Comparison of ENCODE assay signal across 23 cellular contexts in genomic region chr10:100209303-100209702, GRCh38. TPM values are rescaled to one million over a fixed set of nuclear protein-coding genes. Genes with fewer than 3 reads are reported as not detected.
DNase-seq lines count a peak whose midpoint lies in the region; ATAC-seq and TF ChIP-seq lines count a peak whose summit lies in the region.
"Had no signal": no experiment of that assay in that cellular context is flagged by ENCODE, and none has a peak within 500 bp of the region (broad histone marks: within the 10 kb centered on the region; RNA-seq: fewer than 3 reads in every experiment).

No MANE protein-coding gene starts in this region.

- no peaks in the 10 kb centered on the region for H3K9me3 ChIP-seq in A673 (ENCODE audit: low read depth, low read length, poor library complexity, severe bottlenecking)
- H3K9me3 ChIP-seq in HUES64 (ENCODE audit: insufficient read depth, low read depth, low read length) = no peaks in the 10 kb centered on the region
- H3K9me3 ChIP-seq in H9 (ENCODE audit: control insufficient read depth, low read depth, low read length) = no peaks in the 10 kb centered on the region
- H3K9me3 ChIP-seq: ascending aorta, left lung, neutrophil, vagina had no signal

- H3K79me2 ChIP-seq in H9 (ENCODE audit: insufficient read depth, low read length) = no peaks in the 10 kb centered on the region

- H3K23ac ChIP-seq in H9 (ENCODE audit: insufficient read length, low read depth, low read length) = no peak overlapping the region

- no peak overlapping the region for H3K27ac Mint-ChIP-seq in H9
- no peak overlapping the region for H3K27ac Mint-ChIP-seq in activated CD8-positive, alpha-beta memory T cell treated with anti-CD3 and anti-CD28 coated beads, Interleukin-2, amount 10 ng/mL, durations not matched to agents 7 days and 5 days
- H3K27ac Mint-ChIP-seq: activated naive CD4-positive, alpha-beta T cell treated with anti-CD3 and anti-CD28 coated beads for 36 hours; T-cell had no signal

- H4K5ac ChIP-seq in H9 (ENCODE audit: insufficient read length, low read depth, low read length) = no peak overlapping the region

- no peaks in the 10 kb centered on the region for H3K9me3 Mint-ChIP-seq in H9
- no peaks in the 10 kb centered on the region for H3K9me3 Mint-ChIP-seq in activated CD8-positive, alpha-beta memory T cell treated with anti-CD3 and anti-CD28 coated beads, Interleukin-2, amount 10 ng/mL, durations not matched to agents 7 days and 5 days (ENCODE audit: low read depth)
- H3K9me3 Mint-ChIP-seq: activated naive CD4-positive, alpha-beta T cell treated with anti-CD3 and anti-CD28 coated beads for 36 hours; T-cell had no signal

- intact Hi-C loops in A673 (cut with micrococcal nuclease; ENCODE audit: unreplicated experiment) = no loop called here

- no peak overlapping the region for H3K4me2 ChIP-seq in H9 (ENCODE audit: insufficient read depth, insufficient read length, low read length)

- no peak overlapping the region for H3K18ac ChIP-seq in H9 (ENCODE audit: insufficient read length, low read depth, low read length)

- no peak overlapping the region for H2BK5ac ChIP-seq in H9 (ENCODE audit: insufficient read length, low read length)

- DNase-seq in A673 (ENCODE audit: low spot score) (peak; percentile 44), brain microvascular endothelial cell (peak; percentile 40), left kidney (ENCODE audit: low read depth, low spot score) (peak; percentile 20), NCI-H2227 treated with DMSO at 0.1 percent for 48 hours (lab: John Stamatoyannopoulos, UW) (no peak), H9 (no peak)
- no peak for DNase-seq in activated CD8-positive, alpha-beta memory T cell treated with anti-CD3 and anti-CD28 coated beads, Interleukin-2, amount 10 ng/mL, durations not matched to agents 7 days and 5 days
- DNase-seq: activated naive CD4-positive, alpha-beta T cell treated with anti-CD3 and anti-CD28 coated beads for 36 hours; DMS79; dorsolateral prefrontal cortex; left lung; NCI-H1417; NCI-H2171 treated with DMSO at 0.1 percent for 48 hours; NCI-H748 treated with DMSO at 0.1 percent for 48 hours; retina; Right ventricle myocardium superior; T-cell had no signal

- no peak overlapping the region for H2BK12ac ChIP-seq in H9 (ENCODE audit: insufficient read length, low read depth, low read length)

- no peak overlapping the region for H3K4me3 Mint-ChIP-seq in H9
- no peak overlapping the region for H3K4me3 Mint-ChIP-seq in activated CD8-positive, alpha-beta memory T cell treated with anti-CD3 and anti-CD28 coated beads, Interleukin-2, amount 10 ng/mL, durations not matched to agents 7 days and 5 days
- H3K4me3 Mint-ChIP-seq: activated naive CD4-positive, alpha-beta T cell treated with anti-CD3 and anti-CD28 coated beads for 36 hours; T-cell had no signal

- H3K79me1 ChIP-seq in H9 (ENCODE audit: insufficient read depth, low read depth, low read length, poor library complexity, severe bottlenecking) = no peaks in the 10 kb centered on the region

- H3K4ac ChIP-seq in H9 (ENCODE audit: low read depth, low read length) = no peak overlapping the region

- H3K27me3 Mint-ChIP-seq in H9 (ENCODE audit: low read depth) = no peaks in the 10 kb centered on the region
- H3K27me3 Mint-ChIP-seq in activated CD8-positive, alpha-beta memory T cell treated with anti-CD3 and anti-CD28 coated beads, Interleukin-2, amount 10 ng/mL, durations not matched to agents 7 days and 5 days = no peaks in the 10 kb centered on the region
- H3K27me3 Mint-ChIP-seq: T-cell had no signal

- no peak overlapping the region for H2AK5ac ChIP-seq in H9 (ENCODE audit: insufficient read length, low read length)

- peaks cover 42% of the 10 kb centered on the region for H3K36me3 ChIP-seq in A673 (ENCODE audit: insufficient read depth, low read length, poor library complexity, severe bottlenecking)
- H3K36me3 ChIP-seq in HUES64 (ENCODE audit: insufficient read depth, low read length) = peaks cover 86% of the 10 kb centered on the region
- H3K36me3 ChIP-seq in brain microvascular endothelial cell (replicated peaks) = peaks cover 16% of the 10 kb centered on the region

- H3K4me3 ChIP-seq in A673 (ENCODE audit: low read depth, low read length, poor library complexity, severe bottlenecking) (no peak overlapping the region), HUES64 (ENCODE audit: low read length) (no peak overlapping the region), brain microvascular endothelial cell (ENCODE audit: low read depth, low read length) (no peak overlapping the region)
- H3K4me3 ChIP-seq: ascending aorta, dorsolateral prefrontal cortex, left lung, vagina had no signal

- TF ChIP-seq CTCF in A673 (conservative IDR thresholded peaks at IDR 0.05; ENCODE audit: low read depth, low read length) = no peak
- no peak for TF ChIP-seq CTCF in brain microvascular endothelial cell (IDR thresholded peaks at IDR 0.05; ENCODE audit: low read depth, low read length, missing control alignments)
- TF ChIP-seq CTCF in H9 (conservative IDR thresholded peaks at IDR 0.05) = no peak

- no peak overlapping the region for H2AFZ ChIP-seq in H9 (ENCODE audit: low read length)

- WGBS in HUES64 = 97% methylated on average over 7 of the region's 7 CpGs
- no CpG with 5 or more reads among the region's 7 CpGs for WGBS in H9 (ENCODE audit: extremely low coverage, insufficient read length, low lambda C conversion rate)

- no peak overlapping the region for H2BK15ac ChIP-seq in H9 (ENCODE audit: low read depth, low read length)

- ATAC-seq in GM21619 (IDR thresholded peaks at IDR 0.05; ENCODE audit: unreplicated experiment) = no peak
- ATAC-seq in activated CD8-positive, alpha-beta memory T cell treated with anti-CD3 and anti-CD28 coated beads, Interleukin-2, amount 10 ng/mL, durations not matched to agents 7 days and 5 days = no peak
- ATAC-seq: left lung, T-cell had no signal

- H3K4me1 Mint-ChIP-seq in H9 = peaks cover 0 to 6% of the 10 kb centered on the region in 2 experiments; a peak in 1 of 4 replicates
- no peaks in the 10 kb centered on the region for H3K4me1 Mint-ChIP-seq in activated CD8-positive, alpha-beta memory T cell treated with anti-CD3 and anti-CD28 coated beads, Interleukin-2, amount 10 ng/mL, durations not matched to agents 7 days and 5 days

- H3T11ph ChIP-seq in H9 (ENCODE audit: low read length) = no peak overlapping the region

- no peak overlapping the region for H3K56ac ChIP-seq in H9 (ENCODE audit: insufficient read length, low read depth, low read length)

- no peak overlapping the region for H4K91ac ChIP-seq in H9 (ENCODE audit: insufficient read length, low read depth, low read length)

- BruUV-seq in A673 (replicated peaks; lab: Mats Ljungman, UMichigan) = no TSS peak

- H3K9ac ChIP-seq in HUES64 (ENCODE audit: low read depth, low read length) = no peak overlapping the region
- no peak overlapping the region for H3K9ac ChIP-seq in H9 (ENCODE audit: extremely low read depth, insufficient read length, low read length)

- H3K4me1 ChIP-seq in A673 (ENCODE audit: insufficient read depth, low read length, poor library complexity, severe bottlenecking) = peaks cover 5% of the 10 kb centered on the region
- H3K4me1 ChIP-seq in HUES64 (ENCODE audit: insufficient read depth, low read length) = no peaks in the 10 kb centered on the region
- no peaks in the 10 kb centered on the region for H3K4me1 ChIP-seq in H9 (ENCODE audit: insufficient read depth, low read length)
- H3K4me1 ChIP-seq: ascending aorta, left lung, vagina had no signal

- H4K20me1 ChIP-seq in H9 (ENCODE audit: control insufficient read depth, insufficient read depth, insufficient read length) = no peaks in the 10 kb centered on the region

- no peak overlapping the region for H3K14ac ChIP-seq in H9 (ENCODE audit: insufficient read depth, low read length)

- in situ Hi-C loops in brain microvascular endothelial cell (cut with HindIII; ENCODE audit: low pct_ligation_motif_present, low sequenced_read_pairs) = no loop called here

- POLR2A ChIA-PET in A673 (lab: Charles Lee; ENCODE audit: low non-redundant PET) = no interaction called here

- peaks cover 3 to 61% (median 43%) of the 10 kb centered on the region in 3 experiments; a peak in 6 of 7 replicates for H3K36me3 Mint-ChIP-seq in H9 (ENCODE audit: insufficient read depth in 1 of 3, low read depth in 3 of 3)
- peaks cover 28% of the 10 kb centered on the region for H3K36me3 Mint-ChIP-seq in activated CD8-positive, alpha-beta memory T cell treated with anti-CD3 and anti-CD28 coated beads, Interleukin-2, amount 10 ng/mL, durations not matched to agents 7 days and 5 days

- H2BK20ac ChIP-seq in H9 (ENCODE audit: low read depth, low read length, poor library complexity, severe bottlenecking) = no peak overlapping the region

- CTCF ChIA-PET in A673 (lab: Charles Lee) = no interaction called here
- CTCF ChIA-PET in activated CD8-positive, alpha-beta memory T cell treated with anti-CD3 and anti-CD28 coated beads, Interleukin-2, amount 10 ng/mL, durations not matched to agents 7 days and 5 days (lab: Charles Lee) = no interaction called here

- H2BK120ac ChIP-seq in H9 (ENCODE audit: low read depth, low read length, poor library complexity, severe bottlenecking) = no peak overlapping the region

- H3K27me3 ChIP-seq in A673 (replicated peaks; ENCODE audit: insufficient read depth, low read depth, low read length, poor library complexity) = no peaks in the 10 kb centered on the region
- H3K27me3 ChIP-seq in HUES64 (ENCODE audit: insufficient read depth, low read length) = no peaks in the 10 kb centered on the region
- H3K27me3 ChIP-seq in brain microvascular endothelial cell (replicated peaks) = no peaks in the 10 kb centered on the region
- no peaks in the 10 kb centered on the region for H3K27me3 ChIP-seq in H9 (ENCODE audit: insufficient read depth, low read length)
- H3K27me3 ChIP-seq: ascending aorta, dorsolateral prefrontal cortex, left lung, neutrophil, vagina had no signal

- H3K23me2 ChIP-seq in H9 (ENCODE audit: insufficient read length, low read depth, low read length, poor library complexity, severe bottlenecking) = no peaks in the 10 kb centered on the region

- H4K8ac ChIP-seq in H9 (replicated peaks; ENCODE audit: insufficient read length, low read depth, low read length) = no peak overlapping the region

- H3K27ac ChIP-seq in A673 (ENCODE audit: low read depth, low read length, poor library complexity, severe bottlenecking) = no peak overlapping the region
- H3K27ac ChIP-seq in HUES64 (ENCODE audit: low read depth, low read length) = 0 out of 2 replicates have a peak overlapping the region, but pooled peaks have one; percentile 18
- H3K27ac ChIP-seq in brain microvascular endothelial cell = peak overlapping the region; percentile 27
- no peak overlapping the region for H3K27ac ChIP-seq in H9 (ENCODE audit: insufficient read length, low read depth, low read length)
- H3K27ac ChIP-seq: ascending aorta, dorsolateral prefrontal cortex, epithelial cell of prostate, left lung, neutrophil, vagina, VCaP had no signal

RNA-seq across cellular contexts. Expression of gene CHUK, which starts 20.1 kb away (rescaled TPM):
- 28.6 and 30.3 TPM in 2 replicates for total RNA-seq in A673 (2021)
- 17.1 TPM for polyA plus RNA-seq in HUES64 (2013, experiment 1 of 2)
- polyA plus RNA-seq in HUES64 (2013, experiment 2 of 2) = 17.3 TPM
- 24.1 and 25.2 TPM in 2 replicates for total RNA-seq in H9 (2021)
- total RNA-seq in activated CD8-positive, alpha-beta memory T cell treated with anti-CD3 and anti-CD28 coated beads, Interleukin-2, amount 10 ng/mL, durations not matched to agents 7 days and 5 days = 10 to 100 TPM; 27.4 to 31.6 TPM

RNA-seq across cellular contexts. Expression of gene ERLIN1, which starts 23.5 kb away (rescaled TPM):
- 54.1 and 54.9 TPM in 2 replicates for total RNA-seq in A673 (2021)
- polyA plus RNA-seq in HUES64 (2013, experiment 1 of 2) = 29.6 TPM
- 33.2 TPM for polyA plus RNA-seq in HUES64 (2013, experiment 2 of 2)
- total RNA-seq in H9 (2021) = 33.0 and 33.5 TPM in 2 replicates
- 10 to 100 TPM; 17.2 to 17.5 TPM for total RNA-seq in activated CD8-positive, alpha-beta memory T cell treated with anti-CD3 and anti-CD28 coated beads, Interleukin-2, amount 10 ng/mL, durations not matched to agents 7 days and 5 days

RNA-seq across cellular contexts. Expression of gene CWF19L1, which starts 58.1 kb away (rescaled TPM):
- 37.3 and 39.8 TPM in 2 replicates for total RNA-seq in A673 (2021)
- polyA plus RNA-seq in HUES64 (2013, experiment 1 of 2) = 23.2 TPM
- polyA plus RNA-seq in HUES64 (2013, experiment 2 of 2) = 20.3 TPM
- total RNA-seq in H9 (2021) = 34.8 and 38.0 TPM in 2 replicates
- total RNA-seq in activated CD8-positive, alpha-beta memory T cell treated with anti-CD3 and anti-CD28 coated beads, Interleukin-2, amount 10 ng/mL, durations not matched to agents 7 days and 5 days = 10 to 100 TPM; 44.6 to 47.6 TPM

Comparison
In these comparisons a context has a peak if more than half of its experiments do, and no peak if none do; other contexts are left out.
1. DNase-seq: peak in A673 (single experiment), brain microvascular endothelial cell (single experiment) and left kidney (single experiment); none in NCI-H2227 treated with DMSO at 0.1 percent for 48 hours (single experiment), H9 (single experiment) and activated CD8-positive, alpha-beta memory T cell treated with anti-CD3 and anti-CD28 coated beads, Interleukin-2, amount 10 ng/mL, durations not matched to agents 7 days and 5 days (single experiment).
2. H3K27ac ChIP-seq: peak in HUES64 (single experiment) and brain microvascular endothelial cell (single experiment); none in A673 (single experiment) and H9 (single experiment).